ENCODE assay signal across 1 cellular context in the genomic region with DNA sequence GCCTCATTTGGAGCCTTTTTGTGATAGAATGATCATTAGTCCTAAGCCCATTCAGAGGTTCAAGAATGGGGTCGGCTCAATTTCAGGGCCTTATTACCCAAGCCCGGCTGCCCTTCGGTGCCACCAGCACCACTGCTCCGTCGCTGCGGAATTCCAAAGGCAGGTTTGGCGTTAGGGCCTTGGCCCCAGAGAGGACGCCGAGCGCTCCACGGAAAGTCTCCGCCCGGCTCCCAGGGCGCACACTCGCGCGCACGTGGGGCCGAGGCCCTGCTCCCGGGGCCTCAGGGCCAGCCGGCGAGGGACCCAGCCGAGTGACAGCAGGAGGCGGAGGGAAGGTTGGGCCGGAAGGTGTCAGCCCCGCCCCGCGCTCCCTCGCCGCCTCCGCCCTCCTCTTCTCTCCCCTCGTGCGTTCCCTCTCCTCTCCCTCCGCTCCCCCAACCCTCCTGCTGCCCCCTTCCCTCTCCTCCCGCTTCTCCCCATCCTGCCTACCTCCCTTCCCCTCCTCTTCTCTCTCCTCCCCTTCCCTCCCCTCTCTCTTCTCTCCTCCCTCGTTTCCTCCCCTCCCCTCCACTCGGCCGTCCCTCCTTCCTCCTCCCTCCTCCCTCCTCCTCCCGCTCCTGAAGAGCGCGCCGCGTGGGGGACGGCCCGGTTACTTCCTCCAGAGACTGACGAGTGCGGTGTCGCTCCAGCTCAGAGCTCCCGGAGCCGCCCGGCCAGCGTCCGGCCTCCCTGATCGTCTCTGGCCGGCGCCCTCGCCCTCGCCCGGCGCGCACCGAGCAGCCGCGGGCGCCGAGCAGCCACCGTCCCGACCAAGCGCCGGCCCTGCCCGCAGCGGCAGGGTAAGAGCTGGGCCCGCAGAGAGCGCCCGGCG.
TF ChIP-seq lines count a peak whose summit lies in the region.

A gene (plus strand): TSS at position 648 of the 871 bp plus-strand sequence. CDS start 4,106 bp downstream, outside the sequence.

TF ChIP-seq in K562, 482 proteins besides CTCF, POLR2A, EP300 and RAD21 (continued from another document and continues in another):
- TF ChIP-seq C11orf30 (IDR thresholded peaks at IDR 0.05; ENCODE audit: low read depth) (no peak), HOXB6 (CRISPR knock-in tag; IDR thresholded peaks at IDR 0.05; ENCODE audit: borderline replicate concordance) (no peak), GABPB2 (CRISPR knock-in tag; conservative IDR thresholded peaks at IDR 0.05) (no peak), ZFX (CRISPR knock-in tag; IDR thresholded peaks at IDR 0.05) (peak; percentile 94), STAT5A (IDR thresholded peaks at IDR 0.05; ENCODE audit: borderline replicate concordance, low read length) (no peak), NFE2 (IDR thresholded peaks at IDR 0.05; ENCODE audit: low read depth) (no peak), BDP1 (IDR thresholded peaks at IDR 0.05; ENCODE audit: insufficient read depth, insufficient read length) (no peak), ZKSCAN1 (IDR thresholded peaks at IDR 0.05; ENCODE audit: low read depth, low read length) (no peak; the same call in 1 of the 2 replicates), ZNF232 (CRISPR knock-in tag; IDR thresholded peaks at IDR 0.05) (no peak), RHOXF2B (CRISPR knock-in tag; conservative IDR thresholded peaks at IDR 0.05) (no peak), ARID1B (IDR thresholded peaks at IDR 0.05) (peak; percentile 77), NRF1 (conservative IDR thresholded peaks at IDR 0.05 in 1 of 2, IDR thresholded peaks at IDR 0.05 in 1 of 2) (peak; percentile 75 to 78), SMARCA4 (IDR thresholded peaks at IDR 0.05) (peak; percentile 45), HNRNPK (IDR thresholded peaks at IDR 0.05; ENCODE audit: low read depth, low read length, poor library complexity, severe bottlenecking) (peak; percentile 75), ZNF785 (CRISPR knock-in tag; IDR thresholded peaks at IDR 0.05) (no peak), NCOA1 (IDR thresholded peaks at IDR 0.05; ENCODE audit: low read depth) (peak; percentile 71), ZNF57 (CRISPR knock-in tag; IDR thresholded peaks at IDR 0.05) (no peak), KDM1A (IDR thresholded peaks at IDR 0.05) (peak in 1 of 2 experiments; percentile 74; a peak in 2 of 4 replicates), TAL1 (IDR thresholded peaks at IDR 0.05) (0 out of 2 replicates have a peak, but pooled peaks have one; percentile 12), GTF2F1 (IDR thresholded peaks at IDR 0.05; ENCODE audit: low read depth, low read length) (peak; percentile 64; the same call in 1 of the 2 replicates), SPI1 (IDR thresholded peaks at IDR 0.05; ENCODE audit: borderline replicate concordance, low read depth, low read length) (0 out of 2 replicates have a peak, but pooled peaks have one; percentile 1), MTA1 (IDR thresholded peaks at IDR 0.05; ENCODE audit: borderline replicate concordance) (peak; percentile 92), ZNF431 (CRISPR knock-in tag; IDR thresholded peaks at IDR 0.05) (peak; percentile 64), ZNF77 (CRISPR knock-in tag; IDR thresholded peaks at IDR 0.05) (no peak), OTX1 (CRISPR knock-in tag; IDR thresholded peaks at IDR 0.05) (peak; percentile 88), NR4A1 (CRISPR knock-in tag; IDR thresholded peaks at IDR 0.05) (no peak), NR4A1 (tag; IDR thresholded peaks at IDR 0.05) (peak; percentile 60; the same call in 1 of the 2 replicates), SRSF1 (IDR thresholded peaks at IDR 0.05; ENCODE audit: low read depth, low read length) (no peak), TEAD4 (IDR thresholded peaks at IDR 0.05; ENCODE audit: low read length) (0 out of 2 replicates have a peak, but pooled peaks have one; percentile 28), TEAD4 (CRISPR knock-in tag; IDR thresholded peaks at IDR 0.05; ENCODE audit: borderline replicate concordance) (no peak), RBM22 (IDR thresholded peaks at IDR 0.05; ENCODE audit: low read depth, low read length, poor library complexity, severe bottlenecking) (peak; percentile 46), HCFC1 (IDR thresholded peaks at IDR 0.05; ENCODE audit: low read depth, low read length) (0 out of 2 replicates have a peak, but pooled peaks have one; percentile 37), CBX2 (IDR thresholded peaks at IDR 0.05; ENCODE audit: insufficient read depth, low read length, poor library complexity, severe bottlenecking) (no peak), SREBF2 (CRISPR knock-in tag; IDR thresholded peaks at IDR 0.05) (no peak), TEAD2 (tag; IDR thresholded peaks at IDR 0.05) (no peak), ZBTB17 (CRISPR knock-in tag; IDR thresholded peaks at IDR 0.05) (no peak; the same call in 1 of the 2 replicates), HNRNPL (IDR thresholded peaks at IDR 0.05; ENCODE audit: low read depth, low read length) (peak; percentile 78; the same call in 1 of the 2 replicates)
- TF ChIP-seq, protein P1, sequence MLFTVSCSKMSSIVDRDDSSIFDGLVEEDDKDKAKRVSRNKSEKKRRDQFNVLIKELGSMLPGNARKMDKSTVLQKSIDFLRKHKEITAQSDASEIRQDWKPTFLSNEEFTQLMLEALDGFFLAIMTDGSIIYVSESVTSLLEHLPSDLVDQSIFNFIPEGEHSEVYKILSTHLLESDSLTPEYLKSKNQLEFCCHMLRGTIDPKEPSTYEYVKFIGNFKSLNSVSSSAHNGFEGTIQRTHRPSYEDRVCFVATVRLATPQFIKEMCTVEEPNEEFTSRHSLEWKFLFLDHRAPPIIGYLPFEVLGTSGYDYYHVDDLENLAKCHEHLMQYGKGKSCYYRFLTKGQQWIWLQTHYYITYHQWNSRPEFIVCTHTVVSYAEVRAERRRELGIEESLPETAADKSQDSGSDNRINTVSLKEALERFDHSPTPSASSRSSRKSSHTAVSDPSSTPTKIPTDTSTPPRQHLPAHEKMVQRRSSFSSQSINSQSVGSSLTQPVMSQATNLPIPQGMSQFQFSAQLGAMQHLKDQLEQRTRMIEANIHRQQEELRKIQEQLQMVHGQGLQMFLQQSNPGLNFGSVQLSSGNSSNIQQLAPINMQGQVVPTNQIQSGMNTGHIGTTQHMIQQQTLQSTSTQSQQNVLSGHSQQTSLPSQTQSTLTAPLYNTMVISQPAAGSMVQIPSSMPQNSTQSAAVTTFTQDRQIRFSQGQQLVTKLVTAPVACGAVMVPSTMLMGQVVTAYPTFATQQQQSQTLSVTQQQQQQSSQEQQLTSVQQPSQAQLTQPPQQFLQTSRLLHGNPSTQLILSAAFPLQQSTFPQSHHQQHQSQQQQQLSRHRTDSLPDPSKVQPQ (CRISPR knock-in tag; IDR thresholded peaks at IDR 0.05; ENCODE audit: borderline replicate concordance) = no peak
- TF ChIP-seq, protein P2, sequence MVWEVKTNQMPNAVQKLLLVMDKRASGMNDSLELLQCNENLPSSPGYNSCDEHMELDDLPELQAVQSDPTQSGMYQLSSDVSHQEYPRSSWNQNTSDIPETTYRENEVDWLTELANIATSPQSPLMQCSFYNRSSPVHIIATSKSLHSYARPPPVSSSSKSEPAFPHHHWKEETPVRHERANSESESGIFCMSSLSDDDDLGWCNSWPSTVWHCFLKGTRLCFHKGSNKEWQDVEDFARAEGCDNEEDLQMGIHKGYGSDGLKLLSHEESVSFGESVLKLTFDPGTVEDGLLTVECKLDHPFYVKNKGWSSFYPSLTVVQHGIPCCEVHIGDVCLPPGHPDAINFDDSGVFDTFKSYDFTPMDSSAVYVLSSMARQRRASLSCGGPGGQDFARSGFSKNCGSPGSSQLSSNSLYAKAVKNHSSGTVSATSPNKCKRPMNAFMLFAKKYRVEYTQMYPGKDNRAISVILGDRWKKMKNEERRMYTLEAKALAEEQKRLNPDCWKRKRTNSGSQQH (CRISPR knock-in tag; IDR thresholded peaks at IDR 0.05) = peak; percentile 71
- TF ChIP-seq, protein P3, sequence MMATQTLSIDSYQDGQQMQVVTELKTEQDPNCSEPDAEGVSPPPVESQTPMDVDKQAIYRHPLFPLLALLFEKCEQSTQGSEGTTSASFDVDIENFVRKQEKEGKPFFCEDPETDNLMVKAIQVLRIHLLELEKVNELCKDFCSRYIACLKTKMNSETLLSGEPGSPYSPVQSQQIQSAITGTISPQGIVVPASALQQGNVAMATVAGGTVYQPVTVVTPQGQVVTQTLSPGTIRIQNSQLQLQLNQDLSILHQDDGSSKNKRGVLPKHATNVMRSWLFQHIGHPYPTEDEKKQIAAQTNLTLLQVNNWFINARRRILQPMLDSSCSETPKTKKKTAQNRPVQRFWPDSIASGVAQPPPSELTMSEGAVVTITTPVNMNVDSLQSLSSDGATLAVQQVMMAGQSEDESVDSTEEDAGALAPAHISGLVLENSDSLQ (IDR thresholded peaks at IDR 0.05) = peak; percentile 92
- TF ChIP-seq, protein P4, sequence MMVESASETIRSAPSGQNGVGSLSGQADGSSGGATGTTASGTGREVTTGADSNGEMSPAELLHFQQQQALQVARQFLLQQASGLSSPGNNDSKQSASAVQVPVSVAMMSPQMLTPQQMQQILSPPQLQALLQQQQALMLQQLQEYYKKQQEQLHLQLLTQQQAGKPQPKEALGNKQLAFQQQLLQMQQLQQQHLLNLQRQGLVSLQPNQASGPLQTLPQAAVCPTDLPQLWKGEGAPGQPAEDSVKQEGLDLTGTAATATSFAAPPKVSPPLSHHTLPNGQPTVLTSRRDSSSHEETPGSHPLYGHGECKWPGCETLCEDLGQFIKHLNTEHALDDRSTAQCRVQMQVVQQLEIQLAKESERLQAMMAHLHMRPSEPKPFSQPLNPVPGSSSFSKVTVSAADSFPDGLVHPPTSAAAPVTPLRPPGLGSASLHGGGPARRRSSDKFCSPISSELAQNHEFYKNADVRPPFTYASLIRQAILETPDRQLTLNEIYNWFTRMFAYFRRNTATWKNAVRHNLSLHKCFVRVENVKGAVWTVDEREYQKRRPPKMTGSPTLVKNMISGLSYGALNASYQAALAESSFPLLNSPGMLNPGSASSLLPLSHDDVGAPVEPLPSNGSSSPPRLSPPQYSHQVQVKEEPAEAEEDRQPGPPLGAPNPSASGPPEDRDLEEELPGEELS (CRISPR knock-in tag; IDR thresholded peaks at IDR 0.05; ENCODE audit: borderline replicate concordance) = no peak
- TF ChIP-seq, protein P5, sequence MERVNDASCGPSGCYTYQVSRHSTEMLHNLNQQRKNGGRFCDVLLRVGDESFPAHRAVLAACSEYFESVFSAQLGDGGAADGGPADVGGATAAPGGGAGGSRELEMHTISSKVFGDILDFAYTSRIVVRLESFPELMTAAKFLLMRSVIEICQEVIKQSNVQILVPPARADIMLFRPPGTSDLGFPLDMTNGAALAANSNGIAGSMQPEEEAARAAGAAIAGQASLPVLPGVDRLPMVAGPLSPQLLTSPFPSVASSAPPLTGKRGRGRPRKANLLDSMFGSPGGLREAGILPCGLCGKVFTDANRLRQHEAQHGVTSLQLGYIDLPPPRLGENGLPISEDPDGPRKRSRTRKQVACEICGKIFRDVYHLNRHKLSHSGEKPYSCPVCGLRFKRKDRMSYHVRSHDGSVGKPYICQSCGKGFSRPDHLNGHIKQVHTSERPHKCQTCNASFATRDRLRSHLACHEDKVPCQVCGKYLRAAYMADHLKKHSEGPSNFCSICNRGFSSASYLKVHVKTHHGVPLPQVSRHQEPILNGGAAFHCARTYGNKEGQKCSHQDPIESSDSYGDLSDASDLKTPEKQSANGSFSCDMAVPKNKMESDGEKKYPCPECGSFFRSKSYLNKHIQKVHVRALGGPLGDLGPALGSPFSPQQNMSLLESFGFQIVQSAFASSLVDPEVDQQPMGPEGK (CRISPR knock-in tag; IDR thresholded peaks at IDR 0.05; ENCODE audit: borderline replicate concordance) = no peak
- TF ChIP-seq, protein P6, sequence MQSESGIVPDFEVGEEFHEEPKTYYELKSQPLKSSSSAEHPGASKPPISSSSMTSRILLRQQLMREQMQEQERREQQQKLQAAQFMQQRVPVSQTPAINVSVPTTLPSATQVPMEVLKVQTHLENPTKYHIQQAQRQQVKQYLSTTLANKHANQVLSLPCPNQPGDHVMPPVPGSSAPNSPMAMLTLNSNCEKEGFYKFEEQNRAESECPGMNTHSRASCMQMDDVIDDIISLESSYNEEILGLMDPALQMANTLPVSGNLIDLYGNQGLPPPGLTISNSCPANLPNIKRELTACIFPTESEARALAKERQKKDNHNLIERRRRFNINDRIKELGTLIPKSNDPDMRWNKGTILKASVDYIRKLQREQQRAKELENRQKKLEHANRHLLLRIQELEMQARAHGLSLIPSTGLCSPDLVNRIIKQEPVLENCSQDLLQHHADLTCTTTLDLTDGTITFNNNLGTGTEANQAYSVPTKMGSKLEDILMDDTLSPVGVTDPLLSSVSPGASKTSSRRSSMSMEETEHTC (IDR thresholded peaks at IDR 0.05) = no peak
- TF ChIP-seq, protein P7, sequence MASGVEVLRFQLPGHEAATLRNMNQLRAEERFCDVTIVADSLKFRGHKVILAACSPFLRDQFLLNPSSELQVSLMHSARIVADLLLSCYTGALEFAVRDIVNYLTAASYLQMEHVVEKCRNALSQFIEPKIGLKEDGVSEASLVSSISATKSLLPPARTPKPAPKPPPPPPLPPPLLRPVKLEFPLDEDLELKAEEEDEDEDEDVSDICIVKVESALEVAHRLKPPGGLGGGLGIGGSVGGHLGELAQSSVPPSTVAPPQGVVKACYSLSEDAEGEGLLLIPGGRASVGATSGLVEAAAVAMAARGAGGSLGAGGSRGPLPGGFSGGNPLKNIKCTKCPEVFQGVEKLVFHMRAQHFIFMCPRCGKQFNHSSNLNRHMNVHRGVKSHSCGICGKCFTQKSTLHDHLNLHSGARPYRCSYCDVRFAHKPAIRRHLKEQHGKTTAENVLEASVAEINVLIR (CRISPR knock-in tag; IDR thresholded peaks at IDR 0.05) = no peak; the same call in 1 of the 2 replicates
- TF ChIP-seq, protein P8, sequence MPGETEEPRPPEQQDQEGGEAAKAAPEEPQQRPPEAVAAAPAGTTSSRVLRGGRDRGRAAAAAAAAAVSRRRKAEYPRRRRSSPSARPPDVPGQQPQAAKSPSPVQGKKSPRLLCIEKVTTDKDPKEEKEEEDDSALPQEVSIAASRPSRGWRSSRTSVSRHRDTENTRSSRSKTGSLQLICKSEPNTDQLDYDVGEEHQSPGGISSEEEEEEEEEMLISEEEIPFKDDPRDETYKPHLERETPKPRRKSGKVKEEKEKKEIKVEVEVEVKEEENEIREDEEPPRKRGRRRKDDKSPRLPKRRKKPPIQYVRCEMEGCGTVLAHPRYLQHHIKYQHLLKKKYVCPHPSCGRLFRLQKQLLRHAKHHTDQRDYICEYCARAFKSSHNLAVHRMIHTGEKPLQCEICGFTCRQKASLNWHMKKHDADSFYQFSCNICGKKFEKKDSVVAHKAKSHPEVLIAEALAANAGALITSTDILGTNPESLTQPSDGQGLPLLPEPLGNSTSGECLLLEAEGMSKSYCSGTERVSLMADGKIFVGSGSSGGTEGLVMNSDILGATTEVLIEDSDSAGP (CRISPR knock-in tag; IDR thresholded peaks at IDR 0.05) = 0 out of 2 replicates have a peak, but pooled peaks have one; percentile 20
- TF ChIP-seq, protein P9, sequence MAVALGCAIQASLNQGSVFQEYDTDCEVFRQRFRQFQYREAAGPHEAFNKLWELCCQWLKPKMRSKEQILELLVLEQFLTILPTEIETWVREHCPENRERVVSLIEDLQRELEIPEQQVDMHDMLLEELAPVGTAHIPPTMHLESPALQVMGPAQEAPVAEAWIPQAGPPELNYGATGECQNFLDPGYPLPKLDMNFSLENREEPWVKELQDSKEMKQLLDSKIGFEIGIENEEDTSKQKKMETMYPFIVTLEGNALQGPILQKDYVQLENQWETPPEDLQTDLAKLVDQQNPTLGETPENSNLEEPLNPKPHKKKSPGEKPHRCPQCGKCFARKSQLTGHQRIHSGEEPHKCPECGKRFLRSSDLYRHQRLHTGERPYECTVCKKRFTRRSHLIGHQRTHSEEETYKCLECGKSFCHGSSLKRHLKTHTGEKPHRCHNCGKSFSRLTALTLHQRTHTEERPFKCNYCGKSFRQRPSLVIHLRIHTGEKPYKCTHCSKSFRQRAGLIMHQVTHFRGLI (CRISPR knock-in tag; IDR thresholded peaks at IDR 0.05) = no peak
